Comparison of ENCODE assay signal across 27 cellular contexts in genomic region chr22:48752451-48753380, GRCh38.
A peak's percentile ranks its signal among the peaks of the same experiment; 100 is the strongest.
DNase-seq lines count a peak whose midpoint lies in the region; ATAC-seq and TF ChIP-seq lines count a peak whose summit lies in the region.
"Had no signal": no experiment of that assay in that cellular context is flagged by ENCODE, and none has a peak within 500 bp of the region (broad histone marks: within the 10 kb centered on the region; RNA-seq: fewer than 3 reads in every experiment).

No MANE protein-coding gene starts in this region.

- no peak overlapping the region for H3K4me3 ChIP-seq in coronary artery
- H3K4me3 ChIP-seq in right lobe of liver = no peak overlapping the region
- H3K4me3 ChIP-seq: dorsolateral prefrontal cortex, GM23248 had no signal

- peak; percentile 9 for DNase-seq in activated CD4-positive, alpha-beta memory T cell treated with anti-CD3 and anti-CD28 coated beads, Interleukin-2, amount 10 ng/mL, durations not matched to agents 7 days and 5 days
- no peak for DNase-seq in activated CD4-positive, alpha-beta memory T cell treated with anti-CD3 and anti-CD28 coated beads for 36 hours
- DNase-seq in GM20000 (ENCODE audit: low spot score) (peak; percentile 24), coronary artery (ENCODE audit: low spot score) (peak; percentile 66), osteocyte (ENCODE audit: extremely low spot score, unreplicated experiment) (peak; percentile 63), right lobe of liver (no peak), amniotic stem cell (lab: John Stamatoyannopoulos, UW) (no peak)
- DNase-seq: 8988T; activated B cell treated with CpG ODN at 0.5 μM for 24 hours; activated T-cell treated with anti-CD3 and anti-CD28 coated beads, Interleukin-2, amount 50 U/mL, for 48 hours; central memory CD4-positive, alpha-beta T cell; GM23248; midbrain; NCI-H1417; NCI-H2081; NCI-H345; NCI-H82; OCI-M1; stimulated activated CD8-positive, alpha-beta memory T cell treated with anti-CD3 and anti-CD28 coated beads, Interleukin-4, amount 100 ng/mL, for 48 hours; trophoblast cell had no signal

- H3K4me1 Mint-ChIP-seq in activated CD4-positive, alpha-beta memory T cell treated with anti-CD3 and anti-CD28 coated beads, Interleukin-2, amount 10 ng/mL, durations not matched to agents 7 days and 5 days = no peaks in the 10 kb centered on the region
- H3K4me1 Mint-ChIP-seq in activated CD4-positive, alpha-beta memory T cell treated with anti-CD3 and anti-CD28 coated beads for 36 hours (ENCODE audit: low read depth) = no peaks in the 10 kb centered on the region
- H3K4me1 Mint-ChIP-seq in osteocyte (ENCODE audit: unreplicated experiment) = no peaks in the 10 kb centered on the region
- H3K4me1 Mint-ChIP-seq: activated B cell treated with CpG ODN at 0.5 μM for 24 hours, nephron had no signal

- peaks cover 4% of the 10 kb centered on the region for H3K9me3 Mint-ChIP-seq in activated CD4-positive, alpha-beta memory T cell treated with anti-CD3 and anti-CD28 coated beads, Interleukin-2, amount 10 ng/mL, durations not matched to agents 7 days and 5 days
- H3K9me3 Mint-ChIP-seq in activated CD4-positive, alpha-beta memory T cell treated with anti-CD3 and anti-CD28 coated beads for 36 hours = no peaks in the 10 kb centered on the region
- no peaks in the 10 kb centered on the region for H3K9me3 Mint-ChIP-seq in osteocyte (ENCODE audit: unreplicated experiment)
- H3K9me3 Mint-ChIP-seq: activated B cell treated with CpG ODN at 0.5 μM for 24 hours; activated naive CD4-positive, alpha-beta T cell treated with anti-CD3 and anti-CD28 coated beads, Interleukin-2, amount 50 U/mL, for 72 hours; CD4-positive, alpha-beta T cell; nephron had no signal

- no peak overlapping the region for H3K27ac Mint-ChIP-seq in activated CD4-positive, alpha-beta memory T cell treated with anti-CD3 and anti-CD28 coated beads, Interleukin-2, amount 10 ng/mL, durations not matched to agents 7 days and 5 days
- H3K27ac Mint-ChIP-seq in activated CD4-positive, alpha-beta memory T cell treated with anti-CD3 and anti-CD28 coated beads for 36 hours = no peak overlapping the region
- H3K27ac Mint-ChIP-seq in osteocyte (ENCODE audit: unreplicated experiment) = no peak overlapping the region
- H3K27ac Mint-ChIP-seq: activated B cell treated with CpG ODN at 0.5 μM for 24 hours; activated naive CD4-positive, alpha-beta T cell treated with anti-CD3 and anti-CD28 coated beads, Interleukin-2, amount 50 U/mL, for 72 hours; CD4-positive, alpha-beta T cell; nephron had no signal

- TF ChIP-seq CTCF in GM20000 (IDR thresholded peaks at IDR 0.05; ENCODE audit: extremely low read depth, missing control alignments) = no peak
- TF ChIP-seq CTCF in coronary artery (IDR thresholded peaks at IDR 0.05) = no peak
- TF ChIP-seq CTCF in osteocyte (IDR thresholded peaks at IDR 0.05) = no peak
- no peak for TF ChIP-seq CTCF in right lobe of liver (IDR thresholded peaks at IDR 0.05)

- H3K4me1 ChIP-seq in right lobe of liver = no peaks in the 10 kb centered on the region

- H3K4me3 Mint-ChIP-seq in activated CD4-positive, alpha-beta memory T cell treated with anti-CD3 and anti-CD28 coated beads, Interleukin-2, amount 10 ng/mL, durations not matched to agents 7 days and 5 days = no peak overlapping the region
- H3K4me3 Mint-ChIP-seq in activated CD4-positive, alpha-beta memory T cell treated with anti-CD3 and anti-CD28 coated beads for 36 hours = no peak overlapping the region
- H3K4me3 Mint-ChIP-seq in osteocyte (ENCODE audit: unreplicated experiment) = no peak overlapping the region
- H3K4me3 Mint-ChIP-seq: activated B cell treated with CpG ODN at 0.5 μM for 24 hours; CD4-positive, alpha-beta T cell; nephron had no signal

- no peaks in the 10 kb centered on the region for H3K36me3 Mint-ChIP-seq in activated CD4-positive, alpha-beta memory T cell treated with anti-CD3 and anti-CD28 coated beads, Interleukin-2, amount 10 ng/mL, durations not matched to agents 7 days and 5 days (ENCODE audit: low read depth)
- H3K36me3 Mint-ChIP-seq in activated CD4-positive, alpha-beta memory T cell treated with anti-CD3 and anti-CD28 coated beads for 36 hours = no peaks in the 10 kb centered on the region
- H3K36me3 Mint-ChIP-seq in osteocyte (ENCODE audit: unreplicated experiment) = peaks cover 4% of the 10 kb centered on the region
- H3K36me3 Mint-ChIP-seq: activated naive CD4-positive, alpha-beta T cell treated with anti-CD3 and anti-CD28 coated beads, Interleukin-2, amount 50 U/mL, for 72 hours had no signal

- no peaks in the 10 kb centered on the region for H3K36me3 ChIP-seq in right lobe of liver

- WGBS in right lobe of liver (ENCODE audit: insufficient coverage, low coverage, low lambda C conversion rate, missing lambda C conversion rate) = no CpG with 5 or more reads among the region's 22 CpGs

- no peak for TF ChIP-seq POLR2A in right lobe of liver (IDR thresholded peaks at IDR 0.05)

- H3K27ac ChIP-seq in coronary artery = no peak overlapping the region
- no peak overlapping the region for H3K27ac ChIP-seq in right lobe of liver
- H3K27ac ChIP-seq: dorsolateral prefrontal cortex, epithelial cell of prostate, GM23248 had no signal

- no peaks in the 10 kb centered on the region for H3K27me3 ChIP-seq in right lobe of liver
- H3K27me3 ChIP-seq: dorsolateral prefrontal cortex had no signal

- ATAC-seq in right lobe of liver (no peak), GM21515 (IDR thresholded peaks at IDR 0.05; ENCODE audit: unreplicated experiment) (no peak)
- ATAC-seq: activated naive CD4-positive, alpha-beta T cell treated with anti-CD3 and anti-CD28 coated beads, Interleukin-2, amount 50 U/mL, for 72 hours; left lobe of liver had no signal

- intact Hi-C loops in activated CD4-positive, alpha-beta memory T cell treated with anti-CD3 and anti-CD28 coated beads for 36 hours (cut with micrococcal nuclease) = no loop called here
- intact Hi-C loops in right lobe of liver (cut with DNase I) = no loop called here

- no peaks in the 10 kb centered on the region for H3K27me3 Mint-ChIP-seq in activated CD4-positive, alpha-beta memory T cell treated with anti-CD3 and anti-CD28 coated beads, Interleukin-2, amount 10 ng/mL, durations not matched to agents 7 days and 5 days
- H3K27me3 Mint-ChIP-seq in activated CD4-positive, alpha-beta memory T cell treated with anti-CD3 and anti-CD28 coated beads for 36 hours = peaks cover 12% of the 10 kb centered on the region
- H3K27me3 Mint-ChIP-seq in osteocyte (ENCODE audit: unreplicated experiment) = no peaks in the 10 kb centered on the region
- H3K27me3 Mint-ChIP-seq: activated B cell treated with CpG ODN at 0.5 μM for 24 hours; CD4-positive, alpha-beta T cell had no signal

- POLR2A ChIA-PET in activated CD4-positive, alpha-beta memory T cell treated with anti-CD3 and anti-CD28 coated beads, Interleukin-2, amount 10 ng/mL, durations not matched to agents 7 days and 5 days (lab: Charles Lee) = no interaction called here
- POLR2A ChIA-PET in activated CD4-positive, alpha-beta memory T cell treated with anti-CD3 and anti-CD28 coated beads for 36 hours (lab: Charles Lee) = no interaction called here

- CTCF ChIA-PET in activated CD4-positive, alpha-beta memory T cell treated with anti-CD3 and anti-CD28 coated beads, Interleukin-2, amount 10 ng/mL, durations not matched to agents 7 days and 5 days (lab: Charles Lee) = no interaction called here
- CTCF ChIA-PET in activated CD4-positive, alpha-beta memory T cell treated with anti-CD3 and anti-CD28 coated beads for 36 hours (lab: Charles Lee) = no interaction called here

- H3K9me3 ChIP-seq in right lobe of liver = no peaks in the 10 kb centered on the region

Comparison
In these comparisons a context has a peak if more than half of its experiments do, and no peak if none do; other contexts are left out.
1. DNase-seq: peak in activated CD4-positive, alpha-beta memory T cell treated with anti-CD3 and anti-CD28 coated beads, Interleukin-2, amount 10 ng/mL, durations not matched to agents 7 days and 5 days (single experiment), GM20000 (single experiment), coronary artery (single experiment) and osteocyte (single experiment); none in activated CD4-positive, alpha-beta memory T cell treated with anti-CD3 and anti-CD28 coated beads for 36 hours (single experiment), right lobe of liver (0 of 3) and amniotic stem cell (single experiment).